In genomic region chr5:150209020-150209635, GRCh38 we compare ENCODE assay signal across 9 cellular contexts.
DNase-seq lines count a peak whose midpoint lies in the region; ATAC-seq and TF ChIP-seq lines count a peak whose summit lies in the region.
"Had no signal": no experiment of that assay in that cellular context is flagged by ENCODE, and none has a peak within 500 bp of the region (broad histone marks: within the 10 kb centered on the region; RNA-seq: fewer than 3 reads in every experiment).

No MANE protein-coding gene starts in this region.

- peak overlapping the region; percentile 48 for H3K27ac Mint-ChIP-seq in stimulated activated effector memory CD8-positive, alpha-beta T cell treated with anti-CD3 and anti-CD28 coated beads, Interleukin-12 subunit alpha, Interleukin-12 subunit beta, amount 100 ng/mL, for 72 hours

- H3K9me3 Mint-ChIP-seq in stimulated activated effector memory CD8-positive, alpha-beta T cell treated with anti-CD3 and anti-CD28 coated beads, Interleukin-12 subunit alpha, Interleukin-12 subunit beta, amount 100 ng/mL, for 72 hours = no peaks in the 10 kb centered on the region

- DNase-seq in NCI-H2227 (lab: John Stamatoyannopoulos, UW; ENCODE audit: unreplicated experiment) = peak; percentile 15
- DNase-seq in NCI-H2227 treated with DMSO at 0.1 percent for 48 hours (lab: John Stamatoyannopoulos, UW) = no peak
- DNase-seq in UCSD-AML1 (lab: John Stamatoyannopoulos, UW; ENCODE audit: unreplicated experiment) = peak; percentile 82
- DNase-seq in fibroblast of mammary gland (ENCODE audit: low read depth) = peak; percentile 56
- peak in 1 of 2 donors; percentile 57 for DNase-seq in stimulated activated effector memory CD8-positive, alpha-beta T cell treated with anti-CD3 and anti-CD28 coated beads, Interleukin-12 subunit alpha, Interleukin-12 subunit beta, amount 100 ng/mL, for 72 hours (ENCODE audit: low spot score in 2 of 2)
- DNase-seq in Ammon's horn (ENCODE audit: low spot score) = no peak
- no peak for DNase-seq in NCI-H82 (lab: John Stamatoyannopoulos, UW)
- DNase-seq: AML-193 had no signal

- H3K4me3 Mint-ChIP-seq in stimulated activated effector memory CD8-positive, alpha-beta T cell treated with anti-CD3 and anti-CD28 coated beads, Interleukin-12 subunit alpha, Interleukin-12 subunit beta, amount 100 ng/mL, for 72 hours = peak overlapping the region; percentile 65

- no peak overlapping the region for H3K4me3 ChIP-seq in fibroblast of mammary gland (ENCODE audit: control insufficient read depth, low read depth, low read length)

- peaks cover 29% of the 10 kb centered on the region for H3K4me1 Mint-ChIP-seq in stimulated activated effector memory CD8-positive, alpha-beta T cell treated with anti-CD3 and anti-CD28 coated beads, Interleukin-12 subunit alpha, Interleukin-12 subunit beta, amount 100 ng/mL, for 72 hours

- ATAC-seq in stimulated activated effector memory CD8-positive, alpha-beta T cell treated with anti-CD3 and anti-CD28 coated beads, Interleukin-12 subunit alpha, Interleukin-12 subunit beta, amount 100 ng/mL, for 72 hours = peak; percentile 37
- no peak for ATAC-seq in GM18870 (IDR thresholded peaks at IDR 0.05; ENCODE audit: unreplicated experiment)

- no peaks in the 10 kb centered on the region for H3K36me3 Mint-ChIP-seq in stimulated activated effector memory CD8-positive, alpha-beta T cell treated with anti-CD3 and anti-CD28 coated beads, Interleukin-12 subunit alpha, Interleukin-12 subunit beta, amount 100 ng/mL, for 72 hours

- TF ChIP-seq CTCF in fibroblast of mammary gland (conservative IDR thresholded peaks at IDR 0.05; ENCODE audit: control insufficient read depth, insufficient read depth, low read depth, low read length) = no peak

Comparison
In these comparisons a context has a peak if more than half of its experiments do, and no peak if none do; other contexts are left out.
1. DNase-seq: peak in NCI-H2227 (single experiment), UCSD-AML1 (single experiment) and fibroblast of mammary gland (single experiment); none in NCI-H2227 treated with DMSO at 0.1 percent for 48 hours (single experiment), Ammon's horn (single experiment) and NCI-H82 (single experiment).